Comparison of ENCODE assay signal across 28 cellular contexts in the genomic region with DNA sequence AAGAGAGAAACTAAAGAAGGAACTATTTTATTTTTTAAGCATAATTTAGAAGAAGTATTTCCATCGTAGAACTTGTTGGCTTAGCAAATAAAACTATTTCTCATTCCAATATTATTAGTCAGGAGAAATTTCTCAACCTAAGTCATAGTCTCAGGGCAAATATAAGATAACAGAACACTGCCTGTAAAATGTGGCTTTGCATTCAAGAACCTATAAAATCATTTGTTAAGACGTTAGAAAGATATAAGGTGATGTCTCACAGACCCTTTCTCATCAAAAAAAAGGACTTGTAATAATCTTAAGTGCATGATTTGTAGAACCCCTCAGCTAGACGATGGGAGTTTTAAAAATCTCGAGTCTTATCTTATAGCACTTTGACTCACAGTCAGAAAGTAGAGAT.
DNase-seq lines count a peak whose midpoint lies in the region; TF ChIP-seq lines count a peak whose summit lies in the region.
"Had no signal": no experiment of that assay in that cellular context is flagged by ENCODE, and none has a peak within 500 bp of the region (broad histone marks: within the 10 kb centered on the region; RNA-seq: fewer than 3 reads in every experiment).

No MANE protein-coding gene starts in this region.

- H3K4me3 ChIP-seq in fibroblast of villous mesenchyme (ENCODE audit: low read depth, low read length) (no peak overlapping the region), endodermal cell (ENCODE audit: low read length) (no peak overlapping the region)
- H3K4me3 ChIP-seq: stomach, thyroid gland had no signal

- peaks cover 3% of the 10 kb centered on the region for H3K9me3 Mint-ChIP-seq in glutamatergic neuron (ENCODE audit: unreplicated experiment)
- H3K9me3 Mint-ChIP-seq in endodermal cell, result peaks cover 18% of the 10 kb centered on the region

- no peaks in the 10 kb centered on the region for H3K4me1 ChIP-seq in endodermal cell (ENCODE audit: control insufficient read depth, insufficient read depth, low read length)
- H3K4me1 ChIP-seq: BE2C, stomach, thyroid gland had no signal

- peaks cover 9% of the 10 kb centered on the region for H3K9me3 ChIP-seq in endodermal cell (ENCODE audit: control insufficient read depth, low read length)
- H3K9me3 ChIP-seq: BE2C, SK-N-SH, thyroid gland had no signal

- H3K4me3 Mint-ChIP-seq in glutamatergic neuron (ENCODE audit: unreplicated experiment) (no peak overlapping the region), endodermal cell (no peak overlapping the region)
- H3K4me3 Mint-ChIP-seq: activated CD4-positive, alpha-beta memory T cell treated with anti-CD3 and anti-CD28 coated beads, Interleukin-2, amount 10 ng/mL, durations not matched to agents 7 days and 5 days; brain; H9; naive thymus-derived CD8-positive, alpha-beta T cell had no signal

- no peak overlapping the region for H3K27ac Mint-ChIP-seq in glutamatergic neuron (ENCODE audit: unreplicated experiment)
- no peak overlapping the region for H3K27ac Mint-ChIP-seq in endodermal cell
- H3K27ac Mint-ChIP-seq: activated CD4-positive, alpha-beta memory T cell treated with anti-CD3 and anti-CD28 coated beads, Interleukin-2, amount 10 ng/mL, durations not matched to agents 7 days and 5 days; brain; H9; naive thymus-derived CD8-positive, alpha-beta T cell had no signal

- H3K27me3 ChIP-seq in endodermal cell (ENCODE audit: control insufficient read depth, insufficient read depth, low read length, poor library complexity, severe bottlenecking), result no peaks in the 10 kb centered on the region
- H3K27me3 ChIP-seq: BE2C, stomach, thyroid gland had no signal

- H3K4me1 Mint-ChIP-seq in glutamatergic neuron (ENCODE audit: low read depth, unreplicated experiment) (peaks cover 7% of the 10 kb centered on the region), endodermal cell (peaks cover 7% of the 10 kb centered on the region)

- H3K36me3 Mint-ChIP-seq in glutamatergic neuron (ENCODE audit: unreplicated experiment), result peaks cover 6% of the 10 kb centered on the region
- no peaks in the 10 kb centered on the region for H3K36me3 Mint-ChIP-seq in endodermal cell (ENCODE audit: low read depth)

- no peak for TF ChIP-seq CTCF in fibroblast of villous mesenchyme (IDR thresholded peaks at IDR 0.05; ENCODE audit: insufficient read depth, low read depth, low read length)
- no peak for TF ChIP-seq CTCF in glutamatergic neuron (IDR thresholded peaks at IDR 0.05; ENCODE audit: partially characterized antibody, unreplicated experiment)
- TF ChIP-seq CTCF in endodermal cell (conservative IDR thresholded peaks at IDR 0.05), result no peak

- DNase-seq in A172 (ENCODE audit: low spot score) (peak; percentile 49), HS-27A (ENCODE audit: low read depth) (peak; percentile 58), amniotic epithelial cell (ENCODE audit: low read depth) (peak; percentile 92), fibroblast of villous mesenchyme (ENCODE audit: low read depth) (peak; percentile 71), HuH-7 (ENCODE audit: low spot score) (no peak), glutamatergic neuron (no peak), endodermal cell (no peak), foreskin melanocyte (no peak)
- DNase-seq: 8988T; activated CD4-positive, alpha-beta memory T cell treated with anti-CD3 and anti-CD28 coated beads, Interleukin-2, amount 10 ng/mL, durations not matched to agents 7 days and 5 days; activated CD4-positive, CD25-positive, alpha-beta regulatory T cell treated with anti-CD3 and anti-CD28 coated beads, Interleukin-2, amount 50 U/mL, for 72 hours; activated gamma-delta T cell; BE2C; effector CD8-positive, alpha-beta T cell; H9; kidney; MM.1S; naive thymus-derived CD8-positive, alpha-beta T cell; NCI-H2081; NCI-H446; NCI-H774; occipital lobe; SK-N-SH; stimulated activated CD4-positive, alpha-beta T cell treated with anti-CD3 and anti-CD28 coated beads, Interleukin-2, amount 100 ng/mL, for 24 hours; stomach; T-helper 2 cell; thyroid gland had no signal

- 82 to 89% methylated on average over 2 to 4 of the region's 4 CpGs for WGBS in endodermal cell (ENCODE audit: insufficient coverage in 1 of 2, insufficient read length in 1 of 2), 2 experiments

- H3K27ac ChIP-seq in endodermal cell (ENCODE audit: low read depth, low read length), result no peak overlapping the region
- H3K27ac ChIP-seq: stomach, thyroid gland had no signal

- H3K36me3 ChIP-seq in endodermal cell (ENCODE audit: control insufficient read depth, insufficient read depth, low read length), result no peaks in the 10 kb centered on the region
- H3K36me3 ChIP-seq: BE2C, stomach, thyroid gland had no signal

- no peak overlapping the region for H3K9ac ChIP-seq in endodermal cell (ENCODE audit: extremely low read depth, low read length, poor library complexity, severe bottlenecking)
- H3K9ac ChIP-seq: SK-N-SH had no signal

- peaks cover 2% of the 10 kb centered on the region for H3K27me3 Mint-ChIP-seq in glutamatergic neuron (ENCODE audit: unreplicated experiment)
- H3K27me3 Mint-ChIP-seq in endodermal cell (ENCODE audit: insufficient read depth), result peaks cover 3% of the 10 kb centered on the region
- H3K27me3 Mint-ChIP-seq: activated CD4-positive, alpha-beta memory T cell treated with anti-CD3 and anti-CD28 coated beads, Interleukin-2, amount 10 ng/mL, durations not matched to agents 7 days and 5 days; brain had no signal

Comparison
In these comparisons a context has a peak if more than half of its experiments do, and no peak if none do; other contexts are left out.
1. DNase-seq: peak in A172 (single experiment), HS-27A (single experiment), amniotic epithelial cell (single experiment) and fibroblast of villous mesenchyme (single experiment); none in HuH-7 (single experiment), glutamatergic neuron (single experiment), endodermal cell (single experiment) and foreskin melanocyte (single experiment).